17 cellular contexts compared by ENCODE assay signal in the genomic region with DNA sequence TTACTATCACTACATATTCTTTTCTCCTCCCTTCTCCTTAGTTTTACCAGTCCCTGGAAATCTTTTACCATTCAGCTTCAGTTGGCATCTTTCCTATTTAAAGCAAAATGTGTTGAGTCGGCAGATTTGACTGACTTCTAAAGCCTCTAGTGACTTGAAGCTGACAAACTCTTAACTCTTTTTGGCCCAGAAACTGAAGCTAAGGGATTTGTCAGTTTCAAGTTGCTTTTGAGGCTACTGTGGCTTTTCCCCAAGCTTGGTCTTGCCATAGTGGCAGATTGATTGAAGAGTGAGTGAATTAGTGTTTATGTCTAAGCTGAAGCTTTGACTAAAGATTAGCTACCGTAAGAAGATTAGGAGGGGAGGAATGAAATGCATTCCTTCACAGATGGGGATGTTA.
DNase-seq lines count a peak whose midpoint lies in the region; ATAC-seq and TF ChIP-seq lines count a peak whose summit lies in the region.
"Had no signal": no experiment of that assay in that cellular context is flagged by ENCODE, and none has a peak within 500 bp of the region (broad histone marks: within the 10 kb centered on the region; RNA-seq: fewer than 3 reads in every experiment).

No MANE protein-coding gene starts in this region.

- 55% methylated on average over 2 of the region's 2 CpGs for WGBS in GM23248 (ENCODE audit: low coverage in 1 of 2, low lambda C conversion rate in 2 of 2, missing lambda C conversion rate in 2 of 2), 2 experiments

- H3K27ac Mint-ChIP-seq in Calu3 (ENCODE audit: unreplicated experiment) = no peak overlapping the region
- H3K27ac Mint-ChIP-seq: activated naive CD8-positive, alpha-beta T cell treated with anti-CD3 and anti-CD28 coated beads, Interleukin-2, amount 10 ng/mL, durations not matched to agents 7 days and 5 days; activated T-cell treated with anti-CD3 and anti-CD28 coated beads, Interleukin-2, amount 50 U/mL, for 24 hours; stimulated activated naive CD8-positive, alpha-beta T cell treated with anti-CD3 and anti-CD28 coated beads, Interleukin-15, amount 100 ng/mL, for 72 hours had no signal

- no peak overlapping the region for H3K27ac ChIP-seq in GM23248
- H3K27ac ChIP-seq in ascending aorta = peak overlapping the region; percentile 62 to 79
- H3K27ac ChIP-seq: epithelial cell of prostate, SJCRH30, uterus had no signal

- ATAC-seq in HG03095 (IDR thresholded peaks at IDR 0.05; ENCODE audit: unreplicated experiment) = no peak
- ATAC-seq: stimulated activated naive CD8-positive, alpha-beta T cell treated with anti-CD3 and anti-CD28 coated beads, Interleukin-15, amount 100 ng/mL, for 72 hours had no signal

- no peak overlapping the region for H3K4me3 ChIP-seq in GM23248
- H3K4me3 ChIP-seq in ascending aorta = no peak overlapping the region
- H3K4me3 ChIP-seq: heart right ventricle, SJCRH30, uterus had no signal

- in situ Hi-C loops in GM23248 (cut with MboI) = no loop called here

- no peak for DNase-seq in GM23248
- no peak for DNase-seq in ascending aorta (ENCODE audit: low spot score in 2 of 2)
- peak; percentile 49 for DNase-seq in kidney glomerular epithelial cell (lab: John Stamatoyannopoulos, UW)
- DNase-seq in renal cortical epithelial cell (ENCODE audit: low read depth) = peak; percentile 31
- DNase-seq in GF-D8 (lab: John Stamatoyannopoulos, UW) = no peak
- DNase-seq in Calu3 = no peak
- DNase-seq in cortex of kidney (lab: John Stamatoyannopoulos, UW) = no peak
- DNase-seq: activated CD4-positive, alpha-beta T cell treated with anti-CD3 and anti-CD28 coated beads, Interleukin-2, amount 50 U/mL, for 4 hours; activated naive CD8-positive, alpha-beta T cell treated with anti-CD3 and anti-CD28 coated beads, Interleukin-2, amount 10 ng/mL, durations not matched to agents 7 days and 5 days; activated T-cell treated with anti-CD3 and anti-CD28 coated beads, Interleukin-2, amount 50 U/mL, for 24 hours; heart right ventricle; NCI-H2227 treated with DMSO at 0.1 percent for 48 hours; SJCRH30; stimulated activated naive CD8-positive, alpha-beta T cell treated with anti-CD3 and anti-CD28 coated beads, Interleukin-15, amount 100 ng/mL, for 72 hours; uterus had no signal

- no peaks in the 10 kb centered on the region for H3K9me3 ChIP-seq in GM23248 (ENCODE audit: low read depth)
- no peaks in the 10 kb centered on the region for H3K9me3 ChIP-seq in ascending aorta
- H3K9me3 ChIP-seq: heart right ventricle, SJCRH30, uterus had no signal

- CTCF ChIA-PET in Calu3 (lab: Charles Lee) = no interaction called here

- H3K79me2 ChIP-seq in GM23248 (ENCODE audit: insufficient read depth) = no peaks in the 10 kb centered on the region

- no peak overlapping the region for H3K4me3 Mint-ChIP-seq in Calu3 (ENCODE audit: low read depth, unreplicated experiment)
- H3K4me3 Mint-ChIP-seq: activated naive CD8-positive, alpha-beta T cell treated with anti-CD3 and anti-CD28 coated beads, Interleukin-2, amount 10 ng/mL, durations not matched to agents 7 days and 5 days; activated T-cell treated with anti-CD3 and anti-CD28 coated beads, Interleukin-2, amount 50 U/mL, for 24 hours; stimulated activated naive CD8-positive, alpha-beta T cell treated with anti-CD3 and anti-CD28 coated beads, Interleukin-15, amount 100 ng/mL, for 72 hours had no signal

- H3K9me2 ChIP-seq in GM23248 (ENCODE audit: insufficient read depth) = no peaks in the 10 kb centered on the region

- TF ChIP-seq CTCF in ascending aorta (IDR thresholded peaks at IDR 0.05) = no peak
- TF ChIP-seq CTCF in Calu3 (IDR thresholded peaks at IDR 0.05; ENCODE audit: unreplicated experiment) = no peak

- H3K27me3 ChIP-seq in GM23248 (replicated peaks; ENCODE audit: insufficient read depth) (no peaks in the 10 kb centered on the region), ascending aorta (no peaks in the 10 kb centered on the region)
- H3K27me3 ChIP-seq: heart right ventricle, SJCRH30, uterus had no signal

- peaks cover 13% of the 10 kb centered on the region; the same call in 1 of the 2 replicates for H3F3A ChIP-seq in GM23248 (ENCODE audit: insufficient read depth)

- peak overlapping the region; percentile 82 for H3K4me2 ChIP-seq in GM23248 (ENCODE audit: unreplicated experiment)

- H3K27me3 Mint-ChIP-seq in Calu3 (ENCODE audit: unreplicated experiment) = no peaks in the 10 kb centered on the region
- H3K27me3 Mint-ChIP-seq: stimulated activated naive CD8-positive, alpha-beta T cell treated with anti-CD3 and anti-CD28 coated beads, Interleukin-15, amount 100 ng/mL, for 72 hours had no signal

- no peak overlapping the region for H3K9ac ChIP-seq in GM23248

- H3K4me1 Mint-ChIP-seq in Calu3 (ENCODE audit: low read depth, unreplicated experiment) = no peaks in the 10 kb centered on the region
- H3K4me1 Mint-ChIP-seq: activated naive CD8-positive, alpha-beta T cell treated with anti-CD3 and anti-CD28 coated beads, Interleukin-2, amount 10 ng/mL, durations not matched to agents 7 days and 5 days; stimulated activated naive CD8-positive, alpha-beta T cell treated with anti-CD3 and anti-CD28 coated beads, Interleukin-15, amount 100 ng/mL, for 72 hours had no signal

- no peaks in the 10 kb centered on the region for H4K20me1 ChIP-seq in GM23248 (ENCODE audit: insufficient read depth)

- intact Hi-C loops in ascending aorta (cut with DNase I) = loop anchor here (5.0 to 10.0 kb wide), 5 partner anchors 37 to 636 kb away; no protein-coding TSS in a partner anchor
- intact Hi-C loops in Calu3 (cut with micrococcal nuclease; ENCODE audit: unreplicated experiment) = no loop called here

- no peaks in the 10 kb centered on the region for H3K9me3 Mint-ChIP-seq in Calu3 (ENCODE audit: low read depth, unreplicated experiment)
- H3K9me3 Mint-ChIP-seq: activated naive CD8-positive, alpha-beta T cell treated with anti-CD3 and anti-CD28 coated beads, Interleukin-2, amount 10 ng/mL, durations not matched to agents 7 days and 5 days; activated T-cell treated with anti-CD3 and anti-CD28 coated beads, Interleukin-2, amount 50 U/mL, for 24 hours; stimulated activated naive CD8-positive, alpha-beta T cell treated with anti-CD3 and anti-CD28 coated beads, Interleukin-15, amount 100 ng/mL, for 72 hours had no signal

- no peaks in the 10 kb centered on the region for H3K36me3 ChIP-seq in GM23248 (ENCODE audit: low read depth)
- no peaks in the 10 kb centered on the region for H3K36me3 ChIP-seq in ascending aorta
- H3K36me3 ChIP-seq: heart right ventricle, SJCRH30, uterus had no signal

- H3K36me3 Mint-ChIP-seq in Calu3 (ENCODE audit: insufficient read depth, unreplicated experiment) = no peaks in the 10 kb centered on the region
- H3K36me3 Mint-ChIP-seq: activated naive CD8-positive, alpha-beta T cell treated with anti-CD3 and anti-CD28 coated beads, Interleukin-2, amount 10 ng/mL, durations not matched to agents 7 days and 5 days had no signal

- no TSS peak for BruUV-seq in Calu3 (replicated peaks; lab: Mats Ljungman, UMichigan)

- peak overlapping the region; percentile 89; the same call in 1 of the 2 replicates for H2AFZ ChIP-seq in GM23248

- H3K4me1 ChIP-seq in GM23248 (ENCODE audit: insufficient read depth) (peaks cover 11% of the 10 kb centered on the region), ascending aorta (peaks cover 6 to 18% of the 10 kb centered on the region in 2 donors)
- H3K4me1 ChIP-seq: SJCRH30, uterus had no signal

Comparison
In these comparisons a context has a peak if more than half of its experiments do, and no peak if none do; other contexts are left out.
1. DNase-seq: peak in kidney glomerular epithelial cell (single experiment) and renal cortical epithelial cell (single experiment); none in GM23248 (single experiment), ascending aorta (0 of 2), GF-D8 (single experiment), Calu3 (single experiment) and cortex of kidney (single experiment).